In genomic region chr2:25480561-25480960, GRCh38 we compare ENCODE assay signal across 17 cellular contexts.
"Had no signal": no experiment of that assay in that cellular context is flagged by ENCODE, and none has a peak within 500 bp of the region (broad histone marks: within the 10 kb centered on the region; RNA-seq: fewer than 3 reads in every experiment).

No MANE protein-coding gene starts in this region.

- H3K9me3 ChIP-seq: psoas muscle, thyroid gland had no signal

- H3K27me3 ChIP-seq: neural progenitor cell, thyroid gland had no signal

- H3K4me1 Mint-ChIP-seq: neural progenitor cell had no signal

- H3K9ac ChIP-seq: neural progenitor cell had no signal

- H3K4me3 ChIP-seq: lung, neural progenitor cell, psoas muscle, thyroid gland had no signal

- H3K36me3 ChIP-seq: thyroid gland, WERI-Rb-1 had no signal

- H3K27ac ChIP-seq: psoas muscle, WERI-Rb-1 had no signal

- H3K4me2 ChIP-seq: neural progenitor cell had no signal

- H3K27ac Mint-ChIP-seq: dendritic cell treated with granulocyte-macrophage colony-stimulating factor and Interleukin-4, amounts not matched to agents 40 ng/mL and 50 ng/mL, for 4 days; neural progenitor cell; stimulated activated naive B cell treated with anti-CD40 and anti-IgM and Interleukin-4, amounts not matched to agents 10 μg/mL and 1 μg/mL and 100 μg/mL, for 72 hours; T-cell had no signal

- H3K27me3 Mint-ChIP-seq: dendritic cell treated with granulocyte-macrophage colony-stimulating factor and Interleukin-4, amounts not matched to agents 40 ng/mL and 50 ng/mL, for 4 days; stimulated activated naive B cell treated with anti-CD40 and anti-IgM and Interleukin-4, amounts not matched to agents 10 μg/mL and 1 μg/mL and 100 μg/mL, for 72 hours; T-cell had no signal

- ATAC-seq: psoas muscle; sciatic nerve; stimulated activated naive B cell treated with anti-CD40 and anti-IgM and Interleukin-4, amounts not matched to agents 10 μg/mL and 1 μg/mL and 100 μg/mL, for 72 hours; T-cell had no signal

- H3K4me3 Mint-ChIP-seq: dendritic cell treated with granulocyte-macrophage colony-stimulating factor and Interleukin-4, amounts not matched to agents 40 ng/mL and 50 ng/mL, for 4 days; neural progenitor cell; stimulated activated naive B cell treated with anti-CD40 and anti-IgM and Interleukin-4, amounts not matched to agents 10 μg/mL and 1 μg/mL and 100 μg/mL, for 72 hours; T-cell had no signal

- H3K4me1 ChIP-seq: neural progenitor cell, psoas muscle had no signal

- FAIRE-seq: urothelium cell line had no signal

- H2AFZ ChIP-seq: neural progenitor cell had no signal

- DNase-seq: activated CD4-positive, alpha-beta T cell treated with anti-CD3 and anti-CD28 coated beads, Interleukin-2, amount 50 U/mL, for 48 hours; anterior cingulate cortex; effector memory CD4-positive, alpha-beta T cell; foreskin fibroblast; glutamatergic neuron; midbrain; psoas muscle; stimulated activated naive B cell treated with anti-CD40 and anti-IgM and Interleukin-4, amounts not matched to agents 10 μg/mL and 1 μg/mL and 100 μg/mL, for 72 hours; T-cell; T-helper 9 cell; thyroid gland; WERI-Rb-1 had no signal
